Comparison of ENCODE assay signal across 11 cellular contexts in genomic region chr6:138405816-138406403, GRCh38. TPM values are rescaled to one million over a fixed set of nuclear protein-coding genes. Genes with fewer than 3 reads are reported as not detected.
DNase-seq lines count a peak whose midpoint lies in the region; ATAC-seq and TF ChIP-seq lines count a peak whose summit lies in the region.
"Had no signal": no experiment of that assay in that cellular context is flagged by ENCODE, and none has a peak within 500 bp of the region (broad histone marks: within the 10 kb centered on the region; RNA-seq: fewer than 3 reads in every experiment).

No MANE protein-coding gene starts in this region.

- H3K9me3 Mint-ChIP-seq in CD14-positive monocyte (peaks cover 0 to 1% (median 0%) of the 10 kb centered on the region in 7 donors), memory B cell (no peaks in the 10 kb centered on the region)

- peaks cover 44 to 50% of the 10 kb centered on the region in 2 donors for H3K36me3 Mint-ChIP-seq in CD14-positive monocyte
- H3K36me3 Mint-ChIP-seq in memory B cell: peaks cover 31% of the 10 kb centered on the region

- H3K27ac Mint-ChIP-seq in CD14-positive monocyte: peak overlapping the region in 5 of 7 donors; percentile 40 to 83 (median 70)
- H3K27ac Mint-ChIP-seq in memory B cell: no peak overlapping the region

- no peaks in the 10 kb centered on the region for H3K9me3 ChIP-seq in HEK293 (ENCODE audit: control insufficient read depth, insufficient read depth, low read depth, low read length)

- H3K27me3 Mint-ChIP-seq in CD14-positive monocyte (ENCODE audit: low read depth in 3 of 3) (peaks cover 0 to 2% (median 0%) of the 10 kb centered on the region in 3 donors), memory B cell (no peaks in the 10 kb centered on the region)

- intact Hi-C loops in CD14-positive monocyte (cut with micrococcal nuclease): loop anchor here in 1 of 2 donors (10.0 kb wide), 1 partner anchor 369 kb away; the partner anchor contains the start of gene CCDC28A

- peaks cover 11% of the 10 kb centered on the region for H3K4me1 ChIP-seq in HEK293 (ENCODE audit: control insufficient read depth, insufficient read depth, low read length)

- H3K27ac ChIP-seq in HEK293 (ENCODE audit: extremely low read depth, low read depth, low read length) (peak overlapping the region; percentile 27; the same call in 1 of the 2 replicates), VCaP (peak overlapping the region; percentile 96)

- peaks cover 58% of the 10 kb centered on the region for H3K4me1 Mint-ChIP-seq in CD14-positive monocyte
- H3K4me1 Mint-ChIP-seq in memory B cell: peaks cover 27% of the 10 kb centered on the region

- no peak overlapping the region for H3K4me3 ChIP-seq in HEK293 (ENCODE audit: low read depth, low read length)

- no peak for DNase-seq in CD14-positive monocyte (ENCODE audit: low spot score)
- DNase-seq in memory B cell (ENCODE audit: low spot score in 2 of 2): no peak
- no peak for DNase-seq in NCI-H1092 treated with DMSO at 0.1 percent for 48 hours (lab: John Stamatoyannopoulos, UW)
- no peak for DNase-seq in GM19240 (ENCODE audit: insufficient read length, low spot score)
- DNase-seq in SKM-1 treated with dmso at 0.1 percent for 144 hours (lab: John Stamatoyannopoulos, UW; ENCODE audit: unreplicated experiment): no peak
- DNase-seq: NCI-H446, right cardiac atrium had no signal

- POLR2A ChIA-PET in HEK293 (lab: Yijun Ruan, JAX): no interaction called here

- H3K4me3 Mint-ChIP-seq in CD14-positive monocyte: no peak overlapping the region
- peak overlapping the region; percentile 44 for H3K4me3 Mint-ChIP-seq in memory B cell

- peaks cover 32 to 50% of the 10 kb centered on the region in 2 experiments for H3K36me3 ChIP-seq in HEK293 (ENCODE audit: control insufficient read depth in 2 of 2, insufficient read depth in 1 of 2, low read length in 2 of 2)

- CTCF ChIA-PET in HEK293 (lab: Yijun Ruan, JAX): interaction anchor here (0.5 to 3.4 kb wide), 11 partner anchors 10 to 354 kb away, joined by 3 to 26 read pairs (median 3); no protein-coding TSS in a partner anchor

- TF ChIP-seq CTCF in CD14-positive monocyte (IDR thresholded peaks at IDR 0.05) (no peak), HEK293 (tag by site-specific recombination; IDR thresholded peaks at IDR 0.05) (no peak), VCaP (conservative IDR thresholded peaks at IDR 0.05) (no peak)

- ATAC-seq in memory B cell (ENCODE audit: low read depth) (no peak), HG03175 (IDR thresholded peaks at IDR 0.05; ENCODE audit: unreplicated experiment) (no peak)
- ATAC-seq: right cardiac atrium had no signal

TF ChIP-seq in HEK293, 187 proteins besides CTCF, POLR2A, EP300 and RAD21 (continues in another document):
- no peak for TF ChIP-seq BCL11B (tag by site-specific recombination; IDR thresholded peaks at IDR 0.05; ENCODE audit: low read depth)
- TF ChIP-seq ZXDB (tag by site-specific recombination; IDR thresholded peaks at IDR 0.05): peak; percentile 21; the same call in 1 of the 2 replicates
- no peak for TF ChIP-seq ZNF132 (tag by site-specific recombination; IDR thresholded peaks at IDR 0.05; ENCODE audit: borderline replicate concordance)
- TF ChIP-seq ZNF148 (tag by site-specific recombination; IDR thresholded peaks at IDR 0.05; ENCODE audit: borderline replicate concordance): no peak
- peak; percentile 40; the same call in 1 of the 2 replicates for TF ChIP-seq IKZF3 (tag by site-specific recombination; IDR thresholded peaks at IDR 0.05)
- no peak for TF ChIP-seq ZEB2 (tag by site-specific recombination; IDR thresholded peaks at IDR 0.05)
- TF ChIP-seq ZNF488 (tag by site-specific recombination; IDR thresholded peaks at IDR 0.05): no peak
- TF ChIP-seq ZNF645 (tag by site-specific recombination; IDR thresholded peaks at IDR 0.05): no peak
- TF ChIP-seq ZNF19 (tag by site-specific recombination; IDR thresholded peaks at IDR 0.05; ENCODE audit: low read depth): no peak
- no peak for TF ChIP-seq HOXA7 (CRISPR knock-in tag; IDR thresholded peaks at IDR 0.05; ENCODE audit: borderline replicate concordance)
- TF ChIP-seq ZNF501 (tag by site-specific recombination; IDR thresholded peaks at IDR 0.05): no peak
- no peak for TF ChIP-seq KLF7 (tag by site-specific recombination; IDR thresholded peaks at IDR 0.05; ENCODE audit: borderline replicate concordance)
- TF ChIP-seq ZNF529 (tag by site-specific recombination; IDR thresholded peaks at IDR 0.05; ENCODE audit: insufficient replicate concordance): no peak
- no peak for TF ChIP-seq ZNF768 (tag by site-specific recombination; IDR thresholded peaks at IDR 0.05)
- TF ChIP-seq ZNF18 (tag by site-specific recombination; IDR thresholded peaks at IDR 0.05): no peak
- no peak for TF ChIP-seq ZNF510 (tag by site-specific recombination; IDR thresholded peaks at IDR 0.05; ENCODE audit: insufficient replicate concordance)
- no peak for TF ChIP-seq SP2 (tag by site-specific recombination; IDR thresholded peaks at IDR 0.05)
- no peak for TF ChIP-seq ZBTB20 (tag by site-specific recombination; IDR thresholded peaks at IDR 0.05)

RNA-seq across cellular contexts. Expression of gene HEBP2, which starts 1.9 kb away (rescaled TPM):
- polyA plus RNA-seq in CD14-positive monocyte: 10 to 100 TPM; 96.8 to 97.5 TPM

RNA-seq across cellular contexts. Expression of gene SMIM28, which starts 28.2 kb away (rescaled TPM):
- polyA plus RNA-seq in CD14-positive monocyte: not detected
- polyA plus RNA-seq: liver, right cardiac atrium had no signal
